Comparison of ENCODE assay signal across 18 cellular contexts in the genomic region with DNA sequence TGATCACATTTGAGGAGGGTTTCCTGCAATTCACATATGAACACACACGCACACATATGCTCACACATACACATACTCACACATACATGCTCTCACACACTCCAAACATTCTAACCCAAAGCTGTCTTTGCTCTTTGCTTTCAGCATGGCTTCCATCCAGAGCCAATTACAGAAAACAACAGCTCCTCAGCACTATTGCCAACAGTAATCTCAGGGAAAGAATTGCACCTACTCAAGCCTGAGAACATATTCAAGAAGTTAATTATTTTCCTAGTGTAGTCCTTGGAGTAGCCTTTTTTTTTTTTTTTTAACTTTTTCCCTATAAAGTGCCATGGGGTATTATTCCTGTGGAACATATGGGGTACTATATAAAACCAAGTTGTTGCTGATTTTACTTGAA.
A peak's percentile ranks its signal among the peaks of the same experiment; 100 is the strongest.
DNase-seq lines count a peak whose midpoint lies in the region; ATAC-seq and TF ChIP-seq lines count a peak whose summit lies in the region.
"Had no signal": no experiment of that assay in that cellular context is flagged by ENCODE, and none has a peak within 500 bp of the region (broad histone marks: within the 10 kb centered on the region; RNA-seq: fewer than 3 reads in every experiment).

No MANE protein-coding gene starts in this region.

- H3K4me1 ChIP-seq in mucosa of descending colon (ENCODE audit: low read depth) (peaks cover 5% of the 10 kb centered on the region), upper lobe of right lung (no peaks in the 10 kb centered on the region)
- H3K4me1 ChIP-seq: A549 had no signal

- H3K9me3 ChIP-seq in mucosa of descending colon (no peaks in the 10 kb centered on the region), upper lobe of right lung (no peaks in the 10 kb centered on the region)
- H3K9me3 ChIP-seq: A549 had no signal

- no peaks in the 10 kb centered on the region for H3K27me3 ChIP-seq in upper lobe of right lung

- DNase-seq in DMS79 treated with DMSO at 0.1 percent for 48 hours (lab: John Stamatoyannopoulos, UW): peak; percentile 41
- DNase-seq in DMS79 (lab: John Stamatoyannopoulos, UW): no peak
- no peak for DNase-seq in left colon
- peak in 1 of 3 donors; percentile 28 for DNase-seq in mucosa of descending colon
- DNase-seq in upper lobe of right lung: no peak
- no peak for DNase-seq in COLO829 (ENCODE audit: low spot score)
- DNase-seq: AML-193; CD4-positive, alpha-beta T cell; DMS153; DND-41; EL; H9 had no signal

- no peak overlapping the region for H3K27ac ChIP-seq in upper lobe of right lung
- H3K27ac ChIP-seq: 22Rv1, A549, C4-2B, HL-60 had no signal

- intact Hi-C loops in left colon (cut with DNase I, micrococcal nuclease) (no loop called here), mucosa of descending colon (cut with DNase I, micrococcal nuclease) (no loop called here), upper lobe of right lung (cut with DNase I) (no loop called here)

- TF ChIP-seq CTCF in mucosa of descending colon (IDR thresholded peaks at IDR 0.05): no peak
- no peak for TF ChIP-seq CTCF in upper lobe of right lung (IDR thresholded peaks at IDR 0.05)

- H3K4me3 ChIP-seq in mucosa of descending colon (no peak overlapping the region), upper lobe of right lung (no peak overlapping the region)
- H3K4me3 ChIP-seq: A549, GM12878 had no signal

- H3K36me3 ChIP-seq in mucosa of descending colon (ENCODE audit: low read depth) (no peaks in the 10 kb centered on the region), upper lobe of right lung (no peaks in the 10 kb centered on the region)

- ATAC-seq in left colon: peak; percentile 87
- ATAC-seq in mucosa of descending colon: peak; percentile 52
- peak; percentile 68 for ATAC-seq in upper lobe of right lung
- ATAC-seq in GM18868 (IDR thresholded peaks at IDR 0.05; ENCODE audit: unreplicated experiment): no peak
- ATAC-seq: A549, GM12878 had no signal
